1 cellular context compared by ENCODE assay signal in the genomic region with DNA sequence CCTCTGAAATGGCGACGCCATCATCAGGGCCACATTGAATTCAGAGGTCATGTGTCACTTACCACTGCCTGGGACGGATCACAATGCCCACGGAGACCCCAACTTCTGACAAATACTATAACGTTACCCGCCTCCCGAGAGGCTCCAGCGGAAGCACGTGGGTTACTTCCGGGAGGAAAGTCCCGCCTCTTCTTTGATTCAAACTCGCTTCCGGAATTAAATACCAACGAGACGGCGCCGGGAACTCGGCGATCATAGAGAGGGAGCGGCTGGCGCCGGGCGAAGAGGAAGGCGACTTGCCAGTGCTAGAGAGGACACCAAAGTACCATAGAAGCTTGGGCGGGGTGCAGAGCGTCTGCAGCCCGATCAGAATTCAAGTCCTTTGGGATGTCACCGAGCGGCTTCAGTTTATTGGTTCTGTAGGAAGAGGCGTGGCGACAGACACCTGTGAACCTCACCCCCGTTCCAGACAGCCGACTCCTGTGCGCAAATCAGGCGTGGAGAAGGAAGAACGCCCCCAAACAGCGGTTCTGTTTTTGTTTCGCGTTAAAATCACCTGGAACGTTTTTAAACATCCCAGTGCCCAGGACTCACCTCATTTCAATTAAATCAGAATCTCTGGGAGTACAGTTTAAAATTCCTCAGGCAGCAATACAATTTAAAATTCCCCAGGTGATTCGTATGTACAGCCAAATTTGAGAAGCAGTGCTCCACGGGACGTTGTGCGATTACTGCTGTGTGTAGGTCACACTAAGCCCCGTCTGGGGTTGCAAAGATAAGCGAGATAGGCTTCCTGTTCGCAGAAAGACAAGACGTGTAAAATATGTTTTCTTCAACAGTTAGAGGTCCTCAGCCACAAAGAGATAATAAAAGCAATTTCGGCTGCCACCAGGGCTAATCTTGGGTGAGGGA.
TF ChIP-seq lines count a peak whose summit lies in the region.

A gene with protein sequence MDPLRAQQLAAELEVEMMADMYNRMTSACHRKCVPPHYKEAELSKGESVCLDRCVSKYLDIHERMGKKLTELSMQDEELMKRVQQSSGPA (minus strand): TSS at position 159 of the 912 bp plus-strand sequence. CDS start 565 bp downstream, outside the sequence.

TF ChIP-seq in K562, 482 proteins besides CTCF, POLR2A, EP300 and RAD21 (continued from another document and continues in another):
- peak; percentile 88 for TF ChIP-seq POLR2AphosphoS5 (IDR thresholded peaks at IDR 0.05; ENCODE audit: control insufficient read depth, insufficient read depth, low read depth, low read length)
- peak; percentile 53 to 61; a peak in 2 of 4 replicates for TF ChIP-seq TRIM24 (IDR thresholded peaks at IDR 0.05)
- TF ChIP-seq CSDE1 (IDR thresholded peaks at IDR 0.05): no peak
- TF ChIP-seq XRCC4 (IDR thresholded peaks at IDR 0.05; ENCODE audit: extremely low read depth, insufficient read depth, insufficient read length): no peak
- TF ChIP-seq RCOR1 (IDR thresholded peaks at IDR 0.05; ENCODE audit: borderline replicate concordance in 1 of 2, low read depth in 2 of 2, low read length in 2 of 2): peak; percentile 61 to 90; a peak in 3 of 4 replicates
- no peak for TF ChIP-seq ZNF695 (CRISPR knock-in tag; IDR thresholded peaks at IDR 0.05)
- no peak for TF ChIP-seq PCBP2 (IDR thresholded peaks at IDR 0.05; ENCODE audit: low read depth, low read length, poor library complexity, severe bottlenecking)
- TF ChIP-seq TAF7 (tag; IDR thresholded peaks at IDR 0.05): peak; percentile 22; the same call in 1 of the 2 replicates
- TF ChIP-seq FOXA1 (IDR thresholded peaks at IDR 0.05; ENCODE audit: borderline replicate concordance): no peak
- TF ChIP-seq FOS (IDR thresholded peaks at IDR 0.05; ENCODE audit: extremely low read depth, insufficient read length): no peak
- TF ChIP-seq ARNT (IDR thresholded peaks at IDR 0.05): peak in 1 of 2 experiments; percentile 78; a peak in 1 of 4 replicates
- TF ChIP-seq BCL6 (CRISPR knock-in tag; IDR thresholded peaks at IDR 0.05): no peak
- no peak for TF ChIP-seq NR3C1 (CRISPR knock-in tag; IDR thresholded peaks at IDR 0.05)
- 0 out of 2 replicates have a peak, but pooled peaks have one; percentile 81 for TF ChIP-seq MTA3 (IDR thresholded peaks at IDR 0.05; ENCODE audit: borderline replicate concordance)
- TF ChIP-seq PTBP1 (IDR thresholded peaks at IDR 0.05; ENCODE audit: low read depth, low read length): no peak
- TF ChIP-seq TAF1 (IDR thresholded peaks at IDR 0.05; ENCODE audit: control insufficient read depth, extremely low read depth, insufficient read depth, low read length, severe bottlenecking): peak; percentile 42
- TF ChIP-seq TCF3 (CRISPR knock-in tag; IDR thresholded peaks at IDR 0.05): peak; percentile 94
- TF ChIP-seq, protein P1, sequence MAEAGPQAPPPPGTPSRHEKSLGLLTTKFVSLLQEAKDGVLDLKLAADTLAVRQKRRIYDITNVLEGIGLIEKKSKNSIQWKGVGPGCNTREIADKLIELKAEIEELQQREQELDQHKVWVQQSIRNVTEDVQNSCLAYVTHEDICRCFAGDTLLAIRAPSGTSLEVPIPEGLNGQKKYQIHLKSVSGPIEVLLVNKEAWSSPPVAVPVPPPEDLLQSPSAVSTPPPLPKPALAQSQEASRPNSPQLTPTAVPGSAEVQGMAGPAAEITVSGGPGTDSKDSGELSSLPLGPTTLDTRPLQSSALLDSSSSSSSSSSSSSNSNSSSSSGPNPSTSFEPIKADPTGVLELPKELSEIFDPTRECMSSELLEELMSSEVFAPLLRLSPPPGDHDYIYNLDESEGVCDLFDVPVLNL (CRISPR knock-in tag; IDR thresholded peaks at IDR 0.05; ENCODE audit: low read depth): no peak
- TF ChIP-seq, protein P2, sequence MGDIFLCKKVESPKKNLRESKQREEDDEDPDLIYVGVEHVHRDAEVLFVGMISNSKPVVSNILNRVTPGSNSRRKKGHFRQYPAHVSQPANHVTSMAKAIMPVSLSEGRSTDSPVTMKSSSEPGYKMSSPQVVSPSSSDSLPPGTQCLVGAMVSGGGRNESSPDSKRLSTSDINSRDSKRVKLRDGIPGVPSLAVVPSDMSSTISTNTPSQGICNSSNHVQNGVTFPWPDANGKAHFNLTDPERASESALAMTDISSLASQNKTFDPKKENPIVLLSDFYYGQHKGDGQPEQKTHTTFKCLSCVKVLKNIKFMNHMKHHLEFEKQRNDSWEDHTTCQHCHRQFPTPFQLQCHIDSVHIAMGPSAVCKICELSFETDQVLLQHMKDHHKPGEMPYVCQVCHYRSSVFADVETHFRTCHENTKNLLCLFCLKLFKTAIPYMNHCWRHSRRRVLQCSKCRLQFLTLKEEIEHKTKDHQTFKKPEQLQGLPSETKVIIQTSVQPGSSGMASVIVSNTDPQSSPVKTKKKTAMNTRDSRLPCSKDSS (IDR thresholded peaks at IDR 0.05; ENCODE audit: low read depth, partially characterized antibody): no peak
- peak; percentile 69 for TF ChIP-seq CREM (IDR thresholded peaks at IDR 0.05; ENCODE audit: low read depth)
- TF ChIP-seq KDM1A (IDR thresholded peaks at IDR 0.05): peak; percentile 85 to 86
- 0 out of 2 replicates have a peak, but pooled peaks have one; percentile 56 for TF ChIP-seq MTA1 (IDR thresholded peaks at IDR 0.05; ENCODE audit: borderline replicate concordance)
- TF ChIP-seq, protein P3, sequence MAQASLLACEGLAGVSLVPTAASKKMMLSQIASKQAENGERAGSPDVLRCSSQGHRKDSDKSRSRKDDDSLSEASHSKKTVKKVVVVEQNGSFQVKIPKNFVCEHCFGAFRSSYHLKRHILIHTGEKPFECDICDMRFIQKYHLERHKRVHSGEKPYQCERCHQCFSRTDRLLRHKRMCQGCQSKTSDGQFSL (CRISPR knock-in tag; IDR thresholded peaks at IDR 0.05): no peak
- TF ChIP-seq, protein P3 (tag; IDR thresholded peaks at IDR 0.05): no peak
- 0 out of 2 replicates have a peak, but pooled peaks have one; percentile 45 for TF ChIP-seq MYNN (IDR thresholded peaks at IDR 0.05)
- TF ChIP-seq MYNN (CRISPR knock-in tag; IDR thresholded peaks at IDR 0.05): no peak
- peak; percentile 72; the same call in 1 of the 2 replicates for TF ChIP-seq SOX6 (IDR thresholded peaks at IDR 0.05)
- TF ChIP-seq HIVEP1 (CRISPR knock-in tag; IDR thresholded peaks at IDR 0.05): no peak
- no peak for TF ChIP-seq SLC30A9 (CRISPR knock-in tag; IDR thresholded peaks at IDR 0.05)
- no peak for TF ChIP-seq HNRNPUL1 (IDR thresholded peaks at IDR 0.05; ENCODE audit: low read length)
- TF ChIP-seq, protein P4, sequence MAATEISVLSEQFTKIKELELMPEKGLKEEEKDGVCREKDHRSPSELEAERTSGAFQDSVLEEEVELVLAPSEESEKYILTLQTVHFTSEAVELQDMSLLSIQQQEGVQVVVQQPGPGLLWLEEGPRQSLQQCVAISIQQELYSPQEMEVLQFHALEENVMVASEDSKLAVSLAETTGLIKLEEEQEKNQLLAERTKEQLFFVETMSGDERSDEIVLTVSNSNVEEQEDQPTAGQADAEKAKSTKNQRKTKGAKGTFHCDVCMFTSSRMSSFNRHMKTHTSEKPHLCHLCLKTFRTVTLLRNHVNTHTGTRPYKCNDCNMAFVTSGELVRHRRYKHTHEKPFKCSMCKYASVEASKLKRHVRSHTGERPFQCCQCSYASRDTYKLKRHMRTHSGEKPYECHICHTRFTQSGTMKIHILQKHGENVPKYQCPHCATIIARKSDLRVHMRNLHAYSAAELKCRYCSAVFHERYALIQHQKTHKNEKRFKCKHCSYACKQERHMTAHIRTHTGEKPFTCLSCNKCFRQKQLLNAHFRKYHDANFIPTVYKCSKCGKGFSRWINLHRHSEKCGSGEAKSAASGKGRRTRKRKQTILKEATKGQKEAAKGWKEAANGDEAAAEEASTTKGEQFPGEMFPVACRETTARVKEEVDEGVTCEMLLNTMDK (IDR thresholded peaks at IDR 0.05; ENCODE audit: borderline replicate concordance, insufficient read depth, low read depth, low read length, poor library complexity, severe bottlenecking): no peak
- TF ChIP-seq, protein P5, sequence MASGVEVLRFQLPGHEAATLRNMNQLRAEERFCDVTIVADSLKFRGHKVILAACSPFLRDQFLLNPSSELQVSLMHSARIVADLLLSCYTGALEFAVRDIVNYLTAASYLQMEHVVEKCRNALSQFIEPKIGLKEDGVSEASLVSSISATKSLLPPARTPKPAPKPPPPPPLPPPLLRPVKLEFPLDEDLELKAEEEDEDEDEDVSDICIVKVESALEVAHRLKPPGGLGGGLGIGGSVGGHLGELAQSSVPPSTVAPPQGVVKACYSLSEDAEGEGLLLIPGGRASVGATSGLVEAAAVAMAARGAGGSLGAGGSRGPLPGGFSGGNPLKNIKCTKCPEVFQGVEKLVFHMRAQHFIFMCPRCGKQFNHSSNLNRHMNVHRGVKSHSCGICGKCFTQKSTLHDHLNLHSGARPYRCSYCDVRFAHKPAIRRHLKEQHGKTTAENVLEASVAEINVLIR (CRISPR knock-in tag; IDR thresholded peaks at IDR 0.05): no peak
- TF ChIP-seq, protein P6, sequence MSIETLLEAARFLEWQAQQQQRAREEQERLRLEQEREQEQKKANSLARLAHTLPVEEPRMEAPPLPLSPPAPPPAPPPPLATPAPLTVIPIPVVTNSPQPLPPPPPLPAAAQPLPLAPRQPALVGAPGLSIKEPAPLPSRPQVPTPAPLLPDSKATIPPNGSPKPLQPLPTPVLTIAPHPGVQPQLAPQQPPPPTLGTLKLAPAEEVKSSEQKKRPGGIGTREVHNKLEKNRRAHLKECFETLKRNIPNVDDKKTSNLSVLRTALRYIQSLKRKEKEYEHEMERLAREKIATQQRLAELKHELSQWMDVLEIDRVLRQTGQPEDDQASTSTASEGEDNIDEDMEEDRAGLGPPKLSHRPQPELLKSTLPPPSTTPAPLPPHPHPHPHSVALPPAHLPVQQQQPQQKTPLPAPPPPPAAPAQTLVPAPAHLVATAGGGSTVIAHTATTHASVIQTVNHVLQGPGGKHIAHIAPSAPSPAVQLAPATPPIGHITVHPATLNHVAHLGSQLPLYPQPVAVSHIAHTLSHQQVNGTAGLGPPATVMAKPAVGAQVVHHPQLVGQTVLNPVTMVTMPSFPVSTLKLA (conservative IDR thresholded peaks at IDR 0.05): peak; percentile 98 to 99
- 0 out of 2 replicates have a peak, but pooled peaks have one; percentile 60 for TF ChIP-seq TARDBP (IDR thresholded peaks at IDR 0.05)
- TF ChIP-seq ZNF239 (CRISPR knock-in tag; IDR thresholded peaks at IDR 0.05): no peak
- TF ChIP-seq, protein P7, sequence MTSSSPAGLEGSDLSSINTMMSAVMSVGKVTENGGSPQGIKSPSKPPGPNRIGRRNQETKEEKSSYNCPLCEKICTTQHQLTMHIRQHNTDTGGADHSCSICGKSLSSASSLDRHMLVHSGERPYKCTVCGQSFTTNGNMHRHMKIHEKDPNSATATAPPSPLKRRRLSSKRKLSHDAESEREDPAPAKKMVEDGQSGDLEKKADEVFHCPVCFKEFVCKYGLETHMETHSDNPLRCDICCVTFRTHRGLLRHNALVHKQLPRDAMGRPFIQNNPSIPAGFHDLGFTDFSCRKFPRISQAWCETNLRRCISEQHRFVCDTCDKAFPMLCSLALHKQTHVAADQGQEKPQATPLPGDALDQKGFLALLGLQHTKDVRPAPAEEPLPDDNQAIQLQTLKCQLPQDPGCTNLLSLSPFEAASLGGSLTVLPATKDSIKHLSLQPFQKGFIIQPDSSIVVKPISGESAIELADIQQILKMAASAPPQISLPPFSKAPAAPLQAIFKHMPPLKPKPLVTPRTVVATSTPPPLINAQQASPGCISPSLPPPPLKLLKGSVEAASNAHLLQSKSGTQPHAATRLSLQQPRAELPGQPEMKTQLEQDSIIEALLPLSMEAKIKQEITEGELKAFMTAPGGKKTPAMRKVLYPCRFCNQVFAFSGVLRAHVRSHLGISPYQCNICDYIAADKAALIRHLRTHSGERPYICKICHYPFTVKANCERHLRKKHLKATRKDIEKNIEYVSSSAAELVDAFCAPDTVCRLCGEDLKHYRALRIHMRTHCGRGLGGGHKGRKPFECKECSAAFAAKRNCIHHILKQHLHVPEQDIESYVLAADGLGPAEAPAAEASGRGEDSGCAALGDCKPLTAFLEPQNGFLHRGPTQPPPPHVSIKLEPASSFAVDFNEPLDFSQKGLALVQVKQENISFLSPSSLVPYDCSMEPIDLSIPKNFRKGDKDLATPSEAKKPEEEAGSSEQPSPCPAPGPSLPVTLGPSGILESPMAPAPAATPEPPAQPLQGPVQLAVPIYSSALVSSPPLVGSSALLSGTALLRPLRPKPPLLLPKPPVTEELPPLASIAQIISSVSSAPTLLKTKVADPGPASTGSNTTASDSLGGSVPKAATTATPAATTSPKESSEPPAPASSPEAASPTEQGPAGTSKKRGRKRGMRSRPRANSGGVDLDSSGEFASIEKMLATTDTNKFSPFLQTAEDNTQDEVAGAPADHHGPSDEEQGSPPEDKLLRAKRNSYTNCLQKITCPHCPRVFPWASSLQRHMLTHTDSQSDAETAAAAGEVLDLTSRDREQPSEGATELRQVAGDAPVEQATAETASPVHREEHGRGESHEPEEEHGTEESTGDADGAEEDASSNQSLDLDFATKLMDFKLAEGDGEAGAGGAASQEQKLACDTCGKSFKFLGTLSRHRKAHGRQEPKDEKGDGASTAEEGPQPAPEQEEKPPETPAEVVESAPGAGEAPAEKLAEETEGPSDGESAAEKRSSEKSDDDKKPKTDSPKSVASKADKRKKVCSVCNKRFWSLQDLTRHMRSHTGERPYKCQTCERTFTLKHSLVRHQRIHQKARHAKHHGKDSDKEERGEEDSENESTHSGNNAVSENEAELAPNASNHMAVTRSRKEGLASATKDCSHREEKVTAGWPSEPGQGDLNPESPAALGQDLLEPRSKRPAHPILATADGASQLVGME (CRISPR knock-in tag; IDR thresholded peaks at IDR 0.05): no peak
- TF ChIP-seq DACH1 (IDR thresholded peaks at IDR 0.05; ENCODE audit: partially characterized antibody): peak; percentile 8
- TF ChIP-seq YY1 (IDR thresholded peaks at IDR 0.05; ENCODE audit: borderline replicate concordance in 1 of 3, control insufficient read depth in 1 of 3, extremely low read depth in 1 of 3, insufficient read depth in 3 of 3, insufficient read length in 1 of 3, insufficient replicate concordance in 2 of 3, low read depth in 1 of 3, low read length in 2 of 3): no peak
- no peak for TF ChIP-seq ZBTB17 (CRISPR knock-in tag; IDR thresholded peaks at IDR 0.05)
- TF ChIP-seq, protein P8, sequence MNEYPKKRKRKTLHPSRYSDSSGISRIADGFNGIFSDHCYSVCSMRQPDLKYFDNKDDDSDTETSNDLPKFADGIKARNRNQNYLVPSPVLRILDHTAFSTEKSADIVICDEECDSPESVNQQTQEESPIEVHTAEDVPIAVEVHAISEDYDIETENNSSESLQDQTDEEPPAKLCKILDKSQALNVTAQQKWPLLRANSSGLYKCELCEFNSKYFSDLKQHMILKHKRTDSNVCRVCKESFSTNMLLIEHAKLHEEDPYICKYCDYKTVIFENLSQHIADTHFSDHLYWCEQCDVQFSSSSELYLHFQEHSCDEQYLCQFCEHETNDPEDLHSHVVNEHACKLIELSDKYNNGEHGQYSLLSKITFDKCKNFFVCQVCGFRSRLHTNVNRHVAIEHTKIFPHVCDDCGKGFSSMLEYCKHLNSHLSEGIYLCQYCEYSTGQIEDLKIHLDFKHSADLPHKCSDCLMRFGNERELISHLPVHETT (CRISPR knock-in tag; conservative IDR thresholded peaks at IDR 0.05 in 1 of 2, IDR thresholded peaks at IDR 0.05 in 1 of 2): peak in 1 of 2 experiments; percentile 72; a peak in 1 of 4 replicates
- TF ChIP-seq CBFA2T3 (IDR thresholded peaks at IDR 0.05): peak; percentile 96
- no peak for TF ChIP-seq TEAD2 (tag; IDR thresholded peaks at IDR 0.05)
